In the genomic region with DNA sequence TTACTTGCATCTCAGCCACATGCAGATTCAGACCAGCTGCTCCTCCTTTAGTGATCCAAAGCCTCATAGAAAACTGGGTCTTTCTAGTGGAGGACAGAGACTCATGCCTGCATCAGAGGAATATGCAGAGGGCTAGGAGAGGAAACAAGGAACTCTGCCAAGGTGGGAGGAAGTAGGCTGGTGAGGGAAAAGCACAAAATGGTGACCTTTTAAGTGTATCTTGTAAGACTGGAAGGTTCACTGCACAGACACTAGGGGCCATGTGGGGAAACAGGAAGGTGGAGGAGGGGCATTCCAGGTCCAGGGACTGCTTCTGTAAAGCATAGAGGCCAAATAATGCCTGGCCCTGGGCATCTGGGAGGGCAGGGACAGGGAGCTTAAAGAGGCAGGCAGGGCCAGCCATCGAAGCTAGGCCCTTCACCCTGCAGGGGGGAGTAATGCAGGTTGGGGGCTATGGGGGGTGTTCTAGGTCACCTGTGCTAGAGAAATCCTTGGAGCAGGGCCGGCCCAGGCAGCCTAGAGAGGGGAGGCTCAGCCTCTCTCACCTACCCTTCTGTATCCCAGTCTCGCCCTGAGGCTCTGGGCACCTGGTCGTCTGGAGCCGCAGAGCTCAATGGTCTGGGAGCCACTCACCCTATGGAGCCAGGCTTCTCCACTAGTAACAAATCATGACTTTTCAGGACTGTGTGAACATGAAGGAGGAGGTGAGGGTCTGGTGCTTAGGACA, we compare ENCODE assay signal across 14 cellular contexts.
DNase-seq lines count a peak whose midpoint lies in the region; ATAC-seq and TF ChIP-seq lines count a peak whose summit lies in the region.
"Had no signal": no experiment of that assay in that cellular context is flagged by ENCODE, and none has a peak within 500 bp of the region (broad histone marks: within the 10 kb centered on the region; RNA-seq: fewer than 3 reads in every experiment).

No MANE protein-coding gene starts in this region.

- peaks cover 7% of the 10 kb centered on the region for H3K36me3 ChIP-seq in lower lobe of right lung
- H3K36me3 ChIP-seq: vagina had no signal

- no peak for TF ChIP-seq CTCF in lower lobe of right lung (IDR thresholded peaks at IDR 0.05)

- H3K9me3 ChIP-seq in lower lobe of right lung: no peaks in the 10 kb centered on the region
- H3K9me3 ChIP-seq: heart left ventricle, vagina had no signal

- intact Hi-C loops in lower lobe of right lung (cut with DNase I): no loop called here

- peaks cover 9% of the 10 kb centered on the region for H3K4me1 ChIP-seq in lower lobe of right lung

- H3K27ac ChIP-seq in lower lobe of right lung: no peak overlapping the region
- H3K27ac ChIP-seq: heart left ventricle, vagina had no signal

- H3K4me3 ChIP-seq in lower lobe of right lung: no peak overlapping the region
- H3K4me3 ChIP-seq: heart left ventricle, vagina had no signal

- ATAC-seq in lower lobe of right lung (no peak), GM19395 (IDR thresholded peaks at IDR 0.05; ENCODE audit: unreplicated experiment) (no peak), HG03097 (IDR thresholded peaks at IDR 0.05; ENCODE audit: low FRiP score, unreplicated experiment) (no peak), GM19455 (IDR thresholded peaks at IDR 0.05; ENCODE audit: unreplicated experiment) (no peak), HG03196 (IDR thresholded peaks at IDR 0.05; ENCODE audit: unreplicated experiment) (no peak)

- H3K27me3 ChIP-seq in lower lobe of right lung (ENCODE audit: low read depth): no peaks in the 10 kb centered on the region
- H3K27me3 ChIP-seq: heart left ventricle, vagina had no signal

- DNase-seq in CMK (ENCODE audit: low read depth) (peak; percentile 27), HT-29 (ENCODE audit: low spot score) (peak; percentile 42), UCSD-AML1 (lab: John Stamatoyannopoulos, UW; ENCODE audit: unreplicated experiment) (peak; percentile 23), lower lobe of right lung (peak; percentile 29)
- DNase-seq: activated T-cell treated with anti-CD3 and anti-CD28 coated beads, Interleukin-2, amount 50 U/mL, for 1 hour; NCI-H1436 treated with DMSO at 0.1 percent for 48 hours; SHP77 treated with DMSO at 0.1 percent for 48 hours; stimulated activated CD4-positive, alpha-beta T cell treated with anti-CD3 and anti-CD28 coated beads, Interleukin-4, amount 100 ng/mL, for 4 hours had no signal
